Comparison of ENCODE assay signal across 1 cellular context in genomic region chr12:111362687-111363475, GRCh38.
TF ChIP-seq lines count a peak whose summit lies in the region.

No MANE protein-coding gene starts in this region.

TF ChIP-seq in H1, 55 proteins besides CTCF, POLR2A, EP300 and RAD21:
- TF ChIP-seq SP2 (IDR thresholded peaks at IDR 0.05; ENCODE audit: low read length) = no peak
- TF ChIP-seq SIN3A (conservative IDR thresholded peaks at IDR 0.05 in 1 of 2, IDR thresholded peaks at IDR 0.05 in 1 of 2; ENCODE audit: low read depth in 1 of 2, low read length in 2 of 2) = no peak
